ENCODE assay signal across 1 cellular context in the genomic region with DNA sequence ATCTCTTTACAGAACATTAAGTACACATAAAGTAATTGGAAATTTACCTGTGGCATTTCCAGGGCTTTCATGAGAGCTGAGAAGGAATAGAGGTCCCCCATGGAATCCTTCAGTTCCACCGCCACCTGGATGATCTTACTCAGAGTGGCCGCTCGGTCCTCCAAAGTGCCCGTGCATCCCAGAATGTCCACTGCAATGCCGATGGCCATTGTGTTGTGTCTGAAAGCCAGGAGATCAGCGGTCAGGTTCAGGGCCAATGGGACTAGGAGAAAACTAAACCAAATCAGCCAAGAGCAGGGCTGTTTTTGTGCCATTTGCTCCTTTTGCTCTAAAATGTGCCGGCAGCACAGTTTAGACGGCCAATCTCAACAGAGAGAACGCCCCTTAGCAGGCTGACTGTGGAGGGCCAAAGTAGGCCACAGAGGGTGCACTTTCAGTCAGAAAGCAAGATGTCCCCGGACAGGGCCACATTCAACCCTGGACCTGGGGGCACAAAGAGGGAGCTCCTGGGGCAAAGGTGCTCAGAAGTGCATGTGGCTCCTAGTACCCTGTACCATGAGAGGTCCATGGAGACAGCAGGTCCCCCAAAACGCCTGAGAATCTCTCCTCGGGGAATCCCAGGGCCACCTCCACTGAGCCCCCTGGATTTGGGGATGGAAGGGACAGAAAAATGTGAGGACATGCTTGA.
TF ChIP-seq lines count a peak whose summit lies in the region.

No MANE protein-coding gene starts in this region.

TF ChIP-seq in SK-N-SH, 30 proteins besides CTCF, POLR2A, EP300 and RAD21 (continued from another document):
- TF ChIP-seq, protein P1, sequence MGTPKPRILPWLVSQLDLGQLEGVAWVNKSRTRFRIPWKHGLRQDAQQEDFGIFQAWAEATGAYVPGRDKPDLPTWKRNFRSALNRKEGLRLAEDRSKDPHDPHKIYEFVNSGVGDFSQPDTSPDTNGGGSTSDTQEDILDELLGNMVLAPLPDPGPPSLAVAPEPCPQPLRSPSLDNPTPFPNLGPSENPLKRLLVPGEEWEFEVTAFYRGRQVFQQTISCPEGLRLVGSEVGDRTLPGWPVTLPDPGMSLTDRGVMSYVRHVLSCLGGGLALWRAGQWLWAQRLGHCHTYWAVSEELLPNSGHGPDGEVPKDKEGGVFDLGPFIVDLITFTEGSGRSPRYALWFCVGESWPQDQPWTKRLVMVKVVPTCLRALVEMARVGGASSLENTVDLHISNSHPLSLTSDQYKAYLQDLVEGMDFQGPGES (IDR thresholded peaks at IDR 0.05; ENCODE audit: low read depth, low read length), result no peak
- TF ChIP-seq TAF1 (IDR thresholded peaks at IDR 0.05; ENCODE audit: borderline replicate concordance, low read depth, low read length), result no peak
- TF ChIP-seq YY1 (IDR thresholded peaks at IDR 0.05; ENCODE audit: low read depth), result no peak
- TF ChIP-seq GATA2 (CRISPR knock-in tag; IDR thresholded peaks at IDR 0.05), result no peak
